5 cellular contexts compared by ENCODE assay signal in the genomic region with DNA sequence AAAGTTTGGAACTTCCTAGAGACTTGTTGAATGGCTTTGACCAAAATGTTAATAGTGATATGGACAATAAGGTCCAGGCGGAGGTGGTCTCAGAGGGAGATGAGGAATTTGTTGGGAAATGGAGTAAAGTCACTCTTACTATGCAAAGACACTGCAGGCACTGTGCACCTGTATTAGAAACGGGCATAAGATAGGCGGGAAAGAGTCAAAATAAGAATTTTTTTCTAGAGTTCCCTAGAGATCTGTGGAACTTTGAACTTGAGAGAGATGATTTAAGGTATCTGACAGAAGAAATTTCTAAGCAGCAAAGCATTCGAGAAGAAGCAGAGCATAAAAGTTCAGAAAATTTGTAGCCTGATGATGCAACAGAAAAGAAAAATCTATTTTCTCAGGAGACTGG.
DNase-seq lines count a peak whose midpoint lies in the region; ATAC-seq and TF ChIP-seq lines count a peak whose summit lies in the region.
"Not testable (repeated sequence)": the region's sequence is repeated elsewhere in the genome, so short reads cannot be mapped to it uniquely, and the experiment has no call there.

No MANE protein-coding gene starts in this region.

- H3K27me3 Mint-ChIP-seq in activated CD4-positive, alpha-beta T cell treated with anti-CD3 and anti-CD28 coated beads, Interleukin-2, amount 10 ng/mL, durations not matched to agents 24 days and 14 days; activated CD8-positive, alpha-beta memory T cell treated with anti-CD3 and anti-CD28 coated beads, Interleukin-2, amount 10 ng/mL, durations not matched to agents 7 days and 5 days: not testable (repeated sequence)

- H3K9me3 Mint-ChIP-seq in activated CD4-positive, alpha-beta T cell treated with anti-CD3 and anti-CD28 coated beads, Interleukin-2, amount 10 ng/mL, durations not matched to agents 24 days and 14 days; activated CD8-positive, alpha-beta memory T cell treated with anti-CD3 and anti-CD28 coated beads, Interleukin-2, amount 10 ng/mL, durations not matched to agents 7 days and 5 days (ENCODE audit: low read depth): not testable (repeated sequence)

- not testable (repeated sequence) for H3K36me3 Mint-ChIP-seq in activated CD4-positive, alpha-beta T cell treated with anti-CD3 and anti-CD28 coated beads, Interleukin-2, amount 10 ng/mL, durations not matched to agents 24 days and 14 days (ENCODE audit: low read depth); activated CD8-positive, alpha-beta memory T cell treated with anti-CD3 and anti-CD28 coated beads, Interleukin-2, amount 10 ng/mL, durations not matched to agents 7 days and 5 days

- not testable (repeated sequence) for H3K27ac Mint-ChIP-seq in activated CD4-positive, alpha-beta T cell treated with anti-CD3 and anti-CD28 coated beads, Interleukin-2, amount 10 ng/mL, durations not matched to agents 24 days and 14 days; activated CD8-positive, alpha-beta memory T cell treated with anti-CD3 and anti-CD28 coated beads, Interleukin-2, amount 10 ng/mL, durations not matched to agents 7 days and 5 days

- not testable (repeated sequence) for H3K27ac ChIP-seq in lung (ENCODE audit: low read depth in 1 of 2, low read length in 1 of 2)

- not testable (repeated sequence) for H3K36me3 ChIP-seq in lung (ENCODE audit: control insufficient read depth in 2 of 2, insufficient read depth in 2 of 2, low read length in 2 of 2)

- not testable (repeated sequence) for H3K9me3 ChIP-seq in lung (ENCODE audit: control insufficient read depth in 2 of 2, insufficient read depth in 1 of 2, low read length in 1 of 2)

- 94 to 97% methylated on average over 2 of the region's 4 CpGs for WGBS in lung, 2 donors

- H3K4me3 ChIP-seq in lung = not testable (repeated sequence)

- not testable (repeated sequence) for H3K27me3 ChIP-seq in lung (ENCODE audit: control insufficient read depth, insufficient read depth)

- intact Hi-C loops in activated CD4-positive, alpha-beta T cell treated with anti-CD3 and anti-CD28 coated beads, Interleukin-2, amount 10 ng/mL, durations not matched to agents 24 days and 14 days (cut with micrococcal nuclease) = not testable (repeated sequence)

- H3K4me3 Mint-ChIP-seq in activated CD4-positive, alpha-beta T cell treated with anti-CD3 and anti-CD28 coated beads, Interleukin-2, amount 10 ng/mL, durations not matched to agents 24 days and 14 days; activated CD8-positive, alpha-beta memory T cell treated with anti-CD3 and anti-CD28 coated beads, Interleukin-2, amount 10 ng/mL, durations not matched to agents 7 days and 5 days: not testable (repeated sequence)

- CTCF ChIA-PET in activated CD8-positive, alpha-beta memory T cell treated with anti-CD3 and anti-CD28 coated beads, Interleukin-2, amount 10 ng/mL, durations not matched to agents 7 days and 5 days (lab: Charles Lee) = not testable (repeated sequence)

- not testable (repeated sequence) for ATAC-seq in activated CD8-positive, alpha-beta memory T cell treated with anti-CD3 and anti-CD28 coated beads, Interleukin-2, amount 10 ng/mL, durations not matched to agents 7 days and 5 days; lung (ENCODE audit: insufficient read depth, low FRiP score)

- peak; percentile 62 for DNase-seq in activated CD4-positive, alpha-beta T cell treated with anti-CD3 and anti-CD28 coated beads, Interleukin-2, amount 10 ng/mL, durations not matched to agents 24 days and 14 days
- peak; percentile 48 for DNase-seq in activated CD8-positive, alpha-beta memory T cell treated with anti-CD3 and anti-CD28 coated beads, Interleukin-2, amount 10 ng/mL, durations not matched to agents 7 days and 5 days
- DNase-seq in lung (ENCODE audit: low spot score) (peak; percentile 31), ureter (ENCODE audit: low spot score) (peak; percentile 50)
- DNase-seq in stimulated activated CD8-positive, alpha-beta memory T cell treated with anti-CD3 and anti-CD28 coated beads, Interleukin-4, amount 100 ng/mL, for 48 hours = peak; percentile 24

- not testable (repeated sequence) for TF ChIP-seq CTCF in lung (IDR thresholded peaks at IDR 0.05; ENCODE audit: control extremely low read depth, extremely low read depth)

- not testable (repeated sequence) for H3K4me1 ChIP-seq in lung (ENCODE audit: control insufficient read depth in 2 of 2, insufficient read depth in 2 of 2, low read length in 2 of 2)

- not testable (repeated sequence) for H3K4me1 Mint-ChIP-seq in activated CD4-positive, alpha-beta T cell treated with anti-CD3 and anti-CD28 coated beads, Interleukin-2, amount 10 ng/mL, durations not matched to agents 24 days and 14 days; activated CD8-positive, alpha-beta memory T cell treated with anti-CD3 and anti-CD28 coated beads, Interleukin-2, amount 10 ng/mL, durations not matched to agents 7 days and 5 days
